ENCODE assay signal across 1 cellular context in genomic region chr1:26598890-26599289, GRCh38.
TF ChIP-seq lines count a peak whose summit lies in the region.

No MANE protein-coding gene starts in this region.

TF ChIP-seq in GM23338, 12 proteins besides CTCF, POLR2A, EP300 and RAD21 (continued from another document):
- TF ChIP-seq ZNF462 (CRISPR knock-in tag; IDR thresholded peaks at IDR 0.05): no peak
- no peak for TF ChIP-seq ZNF114 (CRISPR knock-in tag; IDR thresholded peaks at IDR 0.05)
- TF ChIP-seq EZH2 (IDR thresholded peaks at IDR 0.05; ENCODE audit: low read depth, unreplicated experiment): no peak
- TF ChIP-seq JUNB (IDR thresholded peaks at IDR 0.05; ENCODE audit: unreplicated experiment): no peak
